In genomic region chr2:77746780-77747179, GRCh38 we compare ENCODE assay signal across 15 cellular contexts.
A peak's percentile ranks its signal among the peaks of the same experiment; 100 is the strongest.
DNase-seq lines count a peak whose midpoint lies in the region; TF ChIP-seq lines count a peak whose summit lies in the region.
"Had no signal": no experiment of that assay in that cellular context is flagged by ENCODE, and none has a peak within 500 bp of the region (broad histone marks: within the 10 kb centered on the region; RNA-seq: fewer than 3 reads in every experiment).

No MANE protein-coding gene starts in this region.

- H3K4me3 ChIP-seq in transverse colon = no peak overlapping the region
- H3K4me3 ChIP-seq: BLaER1 treated with 17β-estradiol and CSF1 and Interleukin-3, amounts not matched to agents 10 nM and 100 nM; GM23338 had no signal

- H3K27ac ChIP-seq in 22Rv1 (peak overlapping the region; percentile 14; the same call in 1 of the 2 replicates), transverse colon (no peak overlapping the region)
- H3K27ac ChIP-seq: BLaER1 treated with 17β-estradiol and CSF1 and Interleukin-3, amounts not matched to agents 10 nM and 100 nM; HL-60 had no signal

- in situ Hi-C loops in SK-MEL-5 (cut with HindIII; ENCODE audit: low pct_unique_long_range_greater_than_20kb, low sequenced_read_pairs) = no loop called here
- in situ Hi-C loops in transverse colon (cut with MboI; ENCODE audit: low pct_ligation_motif_present in 1 of 4, low pct_unique_long_range_greater_than_20kb in 1 of 4, low sequenced_read_pairs in 3 of 4) = no loop called here

- 44 to 46% methylated on average over 2 of the region's 2 CpGs for WGBS in transverse colon (ENCODE audit: low coverage in 1 of 2), 2 donors

- no peaks in the 10 kb centered on the region for H3K4me1 ChIP-seq in transverse colon
- H3K4me1 ChIP-seq: BLaER1 treated with 17β-estradiol and CSF1 and Interleukin-3, amounts not matched to agents 10 nM and 100 nM had no signal

- H3K9me3 ChIP-seq in transverse colon = no peaks in the 10 kb centered on the region
- H3K9me3 ChIP-seq: BLaER1 treated with 17β-estradiol and CSF1 and Interleukin-3, amounts not matched to agents 10 nM and 100 nM had no signal

- TF ChIP-seq CTCF in 22Rv1 (IDR thresholded peaks at IDR 0.05) (no peak), transverse colon (IDR thresholded peaks at IDR 0.05) (no peak)

- no peak for TF ChIP-seq POLR2A in transverse colon (IDR thresholded peaks at IDR 0.05)

- no peak for TF ChIP-seq EP300 in transverse colon (IDR thresholded peaks at IDR 0.05; ENCODE audit: low read depth)

- DNase-seq in DMS153 (lab: John Stamatoyannopoulos, UW) (peak; percentile 14), DMS153 treated with DMSO at 0.1 percent for 48 hours (lab: John Stamatoyannopoulos, UW; ENCODE audit: unreplicated experiment) (no peak), NCI-H146 treated with DMSO at 0.1 percent for 48 hours (lab: John Stamatoyannopoulos, UW; ENCODE audit: unreplicated experiment) (peak; percentile 19), SK-MEL-5 (ENCODE audit: low read depth, low spot score) (peak; percentile 9), transverse colon (no peak), NCI-H226 (no peak), pons (ENCODE audit: low spot score) (no peak)
- DNase-seq: 8988T; Calu3; CD4-positive, CD25-positive, alpha-beta regulatory T cell; H7 had no signal

- H3K27me3 ChIP-seq in transverse colon = no peaks in the 10 kb centered on the region
- H3K27me3 ChIP-seq: BLaER1 treated with 17β-estradiol and CSF1 and Interleukin-3, amounts not matched to agents 10 nM and 100 nM had no signal

- no peaks in the 10 kb centered on the region for H3K36me3 ChIP-seq in transverse colon
- H3K36me3 ChIP-seq: BLaER1 treated with 17β-estradiol and CSF1 and Interleukin-3, amounts not matched to agents 10 nM and 100 nM had no signal

- intact Hi-C loops in transverse colon (cut with DNase I; ENCODE audit: low total_unique reads) = no loop called here

Comparison
In these comparisons a context has a peak if more than half of its experiments do, and no peak if none do; other contexts are left out.
1. DNase-seq: peak in DMS153 (single experiment), NCI-H146 treated with DMSO at 0.1 percent for 48 hours (single experiment) and SK-MEL-5 (single experiment); none in DMS153 treated with DMSO at 0.1 percent for 48 hours (single experiment), transverse colon (single experiment), NCI-H226 (single experiment) and pons (single experiment).